Comparison of ENCODE assay signal across 19 cellular contexts in the genomic region with DNA sequence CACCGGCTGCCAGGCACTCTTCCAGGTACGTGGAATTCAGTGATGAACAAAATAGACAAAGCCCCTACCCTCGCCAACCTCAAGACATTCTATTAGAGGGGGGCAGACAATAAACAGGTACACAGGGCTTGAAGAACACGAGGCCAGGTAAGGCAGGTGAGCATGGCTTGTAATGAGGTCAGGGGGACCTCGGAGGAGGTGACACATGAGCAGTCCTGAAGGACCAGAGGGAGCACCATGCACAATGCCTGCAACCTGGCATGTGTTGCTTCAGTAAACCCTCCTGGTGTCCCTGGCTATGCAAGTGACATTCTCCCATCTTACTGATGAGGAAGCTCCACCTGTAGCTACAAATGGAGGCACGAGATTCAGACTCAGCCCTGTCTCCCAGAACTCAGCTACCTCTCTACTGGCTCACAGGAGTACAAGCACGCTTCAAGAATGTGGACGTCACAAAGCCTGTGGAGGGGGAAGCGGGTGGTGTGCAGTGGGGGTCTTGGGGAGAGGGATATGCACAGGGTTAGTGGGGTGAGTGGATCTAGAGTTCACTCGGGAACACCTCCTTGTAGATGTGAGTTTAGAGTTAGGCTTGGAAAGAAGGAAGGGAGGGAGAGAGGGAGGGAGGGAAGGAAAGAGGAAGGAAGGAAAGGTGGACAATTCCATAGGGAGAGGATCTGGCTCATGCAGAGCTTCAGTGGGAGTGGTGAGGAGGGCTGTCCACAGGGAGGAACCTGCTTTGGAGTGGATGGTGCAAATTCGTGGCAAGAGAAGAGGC. TPM values are rescaled to one million over a fixed set of nuclear protein-coding genes. Genes with fewer than 3 reads are reported as not detected.
DNase-seq lines count a peak whose midpoint lies in the region; ATAC-seq, FAIRE-seq and TF ChIP-seq lines count a peak whose summit lies in the region.
"Had no signal": no experiment of that assay in that cellular context is flagged by ENCODE, and none has a peak within 500 bp of the region (broad histone marks: within the 10 kb centered on the region; RNA-seq: fewer than 3 reads in every experiment).

No MANE protein-coding gene starts in this region.

- intact Hi-C loops in HepG2 (cut with micrococcal nuclease; ENCODE audit: unreplicated experiment) (loop anchor here (1.0 kb wide), 1 partner anchor 238 kb away; no protein-coding TSS in a partner anchor), right lobe of liver (cut with DNase I) (no loop called here), activated B cell treated with CpG ODN at 0.5 μM for 24 hours (cut with micrococcal nuclease) (loop anchor here (1.0 kb wide), 3 partner anchors 9 to 74 kb away; partner anchors contain the start of gene BRPF3)

- POLR2A ChIA-PET in HepG2 (lab: Yijun Ruan, JAX) (interaction anchor here (2.7 to 4.2 kb wide), 2 partner anchors 9 to 27 kb away, joined by 13 to 29 read pairs; no protein-coding TSS in a partner anchor), activated B cell treated with CpG ODN at 0.5 μM for 24 hours (lab: Charles Lee) (interaction anchor here (0.8 to 3.0 kb wide), 4 partner anchors 8 to 75 kb away, joined by 3 to 46 read pairs (median 4); partner anchors contain the start of gene MAPK13)

- no peaks in the 10 kb centered on the region for H4K20me1 ChIP-seq in HepG2 (ENCODE audit: insufficient read depth, low read length)

- no peaks in the 10 kb centered on the region for H3K36me3 Mint-ChIP-seq in activated B cell treated with CpG ODN at 0.5 μM for 24 hours (ENCODE audit: low read depth)
- no peaks in the 10 kb centered on the region for H3K36me3 Mint-ChIP-seq in memory B cell

- peak overlapping the region; percentile 97 for H3K27ac Mint-ChIP-seq in activated B cell treated with CpG ODN at 0.5 μM for 24 hours
- H3K27ac Mint-ChIP-seq in memory B cell, result peak overlapping the region; percentile 99

- no peak for TF ChIP-seq RAD21 in HepG2 (CRISPR knock-in tag; IDR thresholded peaks at IDR 0.05)

- H3K27ac ChIP-seq in HepG2 (ENCODE audit: extremely low read length, insufficient read depth, low read length) (no peak overlapping the region), right lobe of liver (peak overlapping the region in 1 of 3 donors; percentile 74), brain microvascular endothelial cell (no peak overlapping the region)
- H3K27ac ChIP-seq: cardiac muscle cell, right atrium auricular region had no signal

- H3K27me3 ChIP-seq in HepG2 (ENCODE audit: control insufficient read depth in 1 of 2, insufficient read depth in 2 of 2, low read length in 2 of 2), result no peaks in the 10 kb centered on the region
- H3K27me3 ChIP-seq in right lobe of liver, result no peaks in the 10 kb centered on the region
- no peaks in the 10 kb centered on the region for H3K27me3 ChIP-seq in brain microvascular endothelial cell (replicated peaks)
- H3K27me3 ChIP-seq: cardiac muscle cell, right atrium auricular region had no signal

- peaks cover 47% of the 10 kb centered on the region for H3K4me1 ChIP-seq in HepG2 (ENCODE audit: insufficient read depth, low read length)
- peaks cover 0 to 34% (median 8%) of the 10 kb centered on the region in 4 donors for H3K4me1 ChIP-seq in right lobe of liver

- WGBS in HepG2 (ENCODE audit: low lambda C conversion rate), result 47% methylated on average over 11 of the region's 11 CpGs
- WGBS in right lobe of liver (ENCODE audit: insufficient coverage, low coverage, low lambda C conversion rate, missing lambda C conversion rate), result 61% methylated on average over 6 of the region's 11 CpGs

- no peaks in the 10 kb centered on the region for H3K27me3 Mint-ChIP-seq in activated B cell treated with CpG ODN at 0.5 μM for 24 hours
- H3K27me3 Mint-ChIP-seq in memory B cell, result no peaks in the 10 kb centered on the region

- BruUV-seq in HepG2 (replicated peaks; lab: Mats Ljungman, UMichigan), result no TSS peak

- no peak for FAIRE-seq in HepG2 (lab: Jason Lieb, UNC)
- FAIRE-seq: keratinocyte had no signal

- H3K4me2 ChIP-seq in HepG2 (ENCODE audit: low read depth, low read length), result peak overlapping the region; percentile 41
- H3K4me2 ChIP-seq: SK-N-SH had no signal

- CTCF ChIA-PET in HepG2 (lab: Yijun Ruan, JAX; ENCODE audit: low intra/inter-chr PET ratio, low total read pairs), result interaction anchor here (0.9 to 2.5 kb wide), 3 partner anchors 9 to 180 kb away, joined by 3 to 20 read pairs (median 6); partner anchors contain the start of gene BRPF3
- CTCF ChIA-PET in activated B cell treated with CpG ODN at 0.5 μM for 24 hours (lab: Charles Lee), result interaction anchor here (1.4 to 2.8 kb wide), 6 partner anchors 9 to 238 kb away, joined by 3 to 24 read pairs (median 10); partner anchors contain the start of gene MAPK14

- no peak overlapping the region for H3K4me3 Mint-ChIP-seq in activated B cell treated with CpG ODN at 0.5 μM for 24 hours
- peak overlapping the region; percentile 48 for H3K4me3 Mint-ChIP-seq in memory B cell

- H3K9me3 Mint-ChIP-seq in activated B cell treated with CpG ODN at 0.5 μM for 24 hours, result no peaks in the 10 kb centered on the region
- H3K9me3 Mint-ChIP-seq in memory B cell, result no peaks in the 10 kb centered on the region

- in situ Hi-C loops in HepG2 (cut with HindIII; ENCODE audit: extremely low pct_ligation_motif_present, low pct_unique_long_range_greater_than_20kb) (no loop called here), brain microvascular endothelial cell (cut with HindIII; ENCODE audit: low pct_ligation_motif_present, low sequenced_read_pairs) (no loop called here)

- H3K36me3 ChIP-seq in HepG2 (replicated peaks in 1 of 2; ENCODE audit: control insufficient read depth in 1 of 2, insufficient read depth in 2 of 2, low read length in 2 of 2) (0 out of 5 replicates have a peak, but pooled peaks cover 0 to 2% of the 10 kb centered on the region in 2 experiments), right lobe of liver (no peaks in the 10 kb centered on the region), brain microvascular endothelial cell (replicated peaks) (no peaks in the 10 kb centered on the region)
- H3K36me3 ChIP-seq: cardiac muscle cell had no signal

- DNase-seq in HepG2 (ENCODE audit: low spot score) (no peak), right lobe of liver (no peak), activated B cell treated with CpG ODN at 0.5 μM for 24 hours (no peak), memory B cell (ENCODE audit: low spot score in 2 of 2) (no peak), brain microvascular endothelial cell (no peak), NCI-H187 (lab: John Stamatoyannopoulos, UW) (no peak)
- DNase-seq: DMS79, HCEC 1CT, mesendoderm, MV-4-11, NCI-H2081 treated with DMSO at 0.1 percent for 48 hours, NCI-H524 treated with DMSO at 0.1 percent for 48 hours, PC-3, SK-N-SH had no signal

- no peak for TF ChIP-seq EP300 in HepG2 (IDR thresholded peaks at IDR 0.05; ENCODE audit: low read depth in 2 of 2, low read length in 2 of 2)
- TF ChIP-seq EP300 in HepG2 (CRISPR knock-in tag; IDR thresholded peaks at IDR 0.05; ENCODE audit: borderline replicate concordance), result no peak

- peaks cover 81% of the 10 kb centered on the region for H3K4me1 Mint-ChIP-seq in activated B cell treated with CpG ODN at 0.5 μM for 24 hours
- peaks cover 66% of the 10 kb centered on the region for H3K4me1 Mint-ChIP-seq in memory B cell

- H3K79me2 ChIP-seq in HepG2 (ENCODE audit: insufficient read depth, low read length), result no peaks in the 10 kb centered on the region

- TF ChIP-seq POLR2A in HepG2 (IDR thresholded peaks at IDR 0.05; ENCODE audit: insufficient read depth in 1 of 2, low read depth in 2 of 2, low read length in 2 of 2) (no peak), right lobe of liver (IDR thresholded peaks at IDR 0.05) (no peak)

- TF ChIP-seq CTCF in HepG2 (CRISPR knock-in tag; IDR thresholded peaks at IDR 0.05), result no peak
- no peak for TF ChIP-seq CTCF in right lobe of liver (IDR thresholded peaks at IDR 0.05)
- no peak for TF ChIP-seq CTCF in activated B cell treated with CpG ODN at 0.5 μM for 24 hours (IDR thresholded peaks at IDR 0.05)
- no peak for TF ChIP-seq CTCF in brain microvascular endothelial cell (IDR thresholded peaks at IDR 0.05; ENCODE audit: low read depth, low read length, missing control alignments)

- H3K9me3 ChIP-seq in HepG2 (ENCODE audit: low read length) (no peaks in the 10 kb centered on the region), right lobe of liver (no peaks in the 10 kb centered on the region)
- H3K9me3 ChIP-seq: right atrium auricular region, SK-N-SH had no signal

- ATAC-seq in HepG2, result peak; percentile 1
- ATAC-seq in right lobe of liver, result no peak
- no peak for ATAC-seq in activated B cell treated with CpG ODN at 0.5 μM for 24 hours (ENCODE audit: low read depth)
- ATAC-seq in memory B cell (ENCODE audit: low read depth), result no peak
- no peak for ATAC-seq in HG03025 (IDR thresholded peaks at IDR 0.05; ENCODE audit: low FRiP score, unreplicated experiment)
- ATAC-seq in HG03196 (IDR thresholded peaks at IDR 0.05; ENCODE audit: unreplicated experiment), result no peak

- no peak overlapping the region for H2AFZ ChIP-seq in HepG2 (ENCODE audit: low read length)

- no peak overlapping the region for H3K9ac ChIP-seq in HepG2 (ENCODE audit: insufficient read depth, low read depth, low read length)
- H3K9ac ChIP-seq: SK-N-SH had no signal

- H3K4me3 ChIP-seq in HepG2 (replicated peaks in 1 of 3; ENCODE audit: insufficient read depth in 1 of 3, low read depth in 2 of 3, low read length in 3 of 3) (no peak overlapping the region), right lobe of liver (no peak overlapping the region), brain microvascular endothelial cell (ENCODE audit: low read depth, low read length) (no peak overlapping the region)
- H3K4me3 ChIP-seq: cardiac muscle cell, right atrium auricular region had no signal

RNA-seq across cellular contexts. Expression of gene MAPK13, which starts 7.6 kb away (rescaled TPM):
- total RNA-seq in HepG2 (2016; rRNA removed; fragmentation: Illumina TruSeq; extraction: Trizol) (12.7 and 17.8 TPM in 2 replicates), right lobe of liver (1 to 10 TPM; 2.2 to 5.0 (median 3.0) TPM), activated B cell treated with CpG ODN at 0.5 μM for 24 hours (20.1 and 22.7 TPM in 2 replicates)
- 6.7 and 7.7 TPM in 2 replicates for total RNA-seq in HepG2 (2016; cell fraction: cytosol; rRNA removed; fragmentation: Illumina TruSeq; extraction: Trizol; ENCODE audit: low read depth)
- 13.2 and 13.6 TPM in 2 replicates for total RNA-seq in HepG2 (2016; cell fraction: insoluble cytoplasmic fraction; rRNA removed; fragmentation: Illumina TruSeq; extraction: Trizol)
- 16.3 and 17.8 TPM in 2 replicates for total RNA-seq in HepG2 (2016; cell fraction: membrane; rRNA removed; fragmentation: Illumina TruSeq; extraction: Trizol)
- total RNA-seq in HepG2 (2016; cell fraction: nucleus; rRNA removed; fragmentation: Illumina TruSeq; extraction: Trizol), result 12.2 and 12.8 TPM in 2 replicates
- polyA plus RNA-seq in HepG2 (2011; rRNA removed), result 43.4 and 48.6 TPM in 2 replicates
- polyA plus RNA-seq in HepG2 (2011; cell fraction: cytosol; rRNA removed), result 29.8 and 31.4 TPM in 2 replicates
- polyA plus RNA-seq in HepG2 (2011; cell fraction: nucleus; rRNA removed), result 203 and 226 TPM in 2 replicates
- polyA plus RNA-seq in HepG2 (2012), result 27.9 and 35.1 TPM in 2 replicates
- polyA plus RNA-seq in HepG2 (2016; cell fraction: cytosol; fragmentation: Illumina TruSeq; extraction: Trizol; ENCODE audit: low read depth), result 19.7 and 23.2 TPM in 2 replicates
- polyA plus RNA-seq in HepG2 (2016; cell fraction: insoluble cytoplasmic fraction; fragmentation: Illumina TruSeq; extraction: Trizol; ENCODE audit: low read depth), result 26.4 and 34.1 TPM in 2 replicates
- 27.6 and 29.3 TPM in 2 replicates for polyA plus RNA-seq in HepG2 (2016; cell fraction: membrane; fragmentation: Illumina TruSeq; extraction: Trizol; ENCODE audit: low read depth)
- polyA plus RNA-seq in HepG2 (2016; cell fraction: nucleus; fragmentation: Illumina TruSeq; extraction: Trizol; ENCODE audit: insufficient read depth, low read depth), result 36.0 and 42.2 TPM in 2 replicates
- 3.1 and 49.1 TPM in 2 replicates for polyA minus RNA-seq in HepG2 (2011; rRNA and poly(A)+ RNA removed; ENCODE audit: low replicate concordance)
- 16.3 and 18.6 TPM in 2 replicates for polyA minus RNA-seq in HepG2 (2011; cell fraction: cytosol; rRNA and poly(A)+ RNA removed)
- 30.6 and 42.0 TPM in 2 replicates for polyA minus RNA-seq in HepG2 (2011; cell fraction: nucleus; rRNA and poly(A)+ RNA removed)

Comparison
In these comparisons a context has a peak if more than half of its experiments do, and no peak if none do; other contexts are left out.
1. intact Hi-C loops: an anchor here in HepG2 (1.0 kb wide) and activated B cell treated with CpG ODN at 0.5 μM for 24 hours (1.0 kb wide); none called in right lobe of liver.